In the genomic region with DNA sequence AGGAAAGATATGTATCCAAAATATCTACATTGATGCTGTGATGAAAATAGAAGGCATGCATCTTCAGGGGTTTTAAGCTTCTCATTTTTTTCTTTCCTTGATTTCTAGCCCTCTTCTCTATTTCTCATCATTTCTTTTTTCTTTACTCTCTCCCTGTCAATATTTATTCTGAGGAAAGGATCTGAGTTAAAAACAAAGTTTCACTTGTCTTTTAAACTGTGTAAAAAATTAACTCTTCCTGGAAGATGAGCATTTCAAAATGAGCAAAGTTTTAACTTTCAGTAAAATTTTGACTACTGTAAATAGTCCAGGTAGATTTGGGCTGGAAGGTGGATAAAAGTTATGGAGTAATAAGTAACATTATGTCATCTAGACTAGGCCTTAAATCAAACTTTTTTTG, we compare ENCODE assay signal across 19 cellular contexts.
"Had no signal": no experiment of that assay in that cellular context is flagged by ENCODE, and none has a peak within 500 bp of the region (broad histone marks: within the 10 kb centered on the region; RNA-seq: fewer than 3 reads in every experiment).

No MANE protein-coding gene starts in this region.

- H3K36me3 ChIP-seq: colonic mucosa, esophagus muscularis mucosa, gastroesophageal sphincter, heart right ventricle, left lung, lower lobe of right lung had no signal

- H3K4me3 ChIP-seq: colonic mucosa, esophagus muscularis mucosa, gastroesophageal sphincter, heart right ventricle, left lung, lower lobe of right lung, mucosa of descending colon had no signal

- H3K27ac Mint-ChIP-seq: dendritic cell treated with granulocyte-macrophage colony-stimulating factor and Interleukin-4, amounts not matched to agents 40 ng/mL and 50 ng/mL, for 4 days; mesothelial cell of epicardium; naive B cell had no signal

- H3K27ac ChIP-seq: colonic mucosa, esophagus muscularis mucosa, foreskin keratinocyte, gastroesophageal sphincter, heart right ventricle, left lung, lower lobe of right lung had no signal

- H3K36me3 Mint-ChIP-seq: mesothelial cell of epicardium, naive B cell had no signal

- H3K4me1 ChIP-seq: colonic mucosa, esophagus muscularis mucosa, foreskin keratinocyte, gastroesophageal sphincter, heart right ventricle, left lung, lower lobe of right lung had no signal

- H3K27me3 Mint-ChIP-seq: dendritic cell treated with granulocyte-macrophage colony-stimulating factor and Interleukin-4, amounts not matched to agents 40 ng/mL and 50 ng/mL, for 4 days; naive B cell had no signal

- H3K4me1 Mint-ChIP-seq: mesothelial cell of epicardium, naive B cell had no signal

- H3K27me3 ChIP-seq: colonic mucosa, esophagus muscularis mucosa, foreskin keratinocyte, gastroesophageal sphincter, heart right ventricle, left lung had no signal

- ATAC-seq: foreskin keratinocyte, gastroesophageal sphincter, heart right ventricle, left cardiac atrium, left lung, left ventricle myocardium superior, lower lobe of right lung, mucosa of descending colon had no signal

- H3K9me3 Mint-ChIP-seq: mesothelial cell of epicardium had no signal

- H3K4me3 Mint-ChIP-seq: dendritic cell treated with granulocyte-macrophage colony-stimulating factor and Interleukin-4, amounts not matched to agents 40 ng/mL and 50 ng/mL, for 4 days; mesothelial cell of epicardium; naive B cell had no signal

- DNase-seq: colonic mucosa; cortex of kidney; effector CD4-positive, alpha-beta T cell; effector memory CD4-positive, alpha-beta T cell; foreskin keratinocyte; head of caudate nucleus; heart right ventricle; hippocampal formation; left cardiac atrium; left lung; left ventricle myocardium superior; lower lobe of right lung; mesenchymal stem cell; mucosa of descending colon; naive B cell had no signal

- H3K9me3 ChIP-seq: colonic mucosa, esophagus muscularis mucosa, gastroesophageal sphincter, left lung, lower lobe of right lung had no signal
